Comparison of ENCODE assay signal across 26 cellular contexts in the genomic region with DNA sequence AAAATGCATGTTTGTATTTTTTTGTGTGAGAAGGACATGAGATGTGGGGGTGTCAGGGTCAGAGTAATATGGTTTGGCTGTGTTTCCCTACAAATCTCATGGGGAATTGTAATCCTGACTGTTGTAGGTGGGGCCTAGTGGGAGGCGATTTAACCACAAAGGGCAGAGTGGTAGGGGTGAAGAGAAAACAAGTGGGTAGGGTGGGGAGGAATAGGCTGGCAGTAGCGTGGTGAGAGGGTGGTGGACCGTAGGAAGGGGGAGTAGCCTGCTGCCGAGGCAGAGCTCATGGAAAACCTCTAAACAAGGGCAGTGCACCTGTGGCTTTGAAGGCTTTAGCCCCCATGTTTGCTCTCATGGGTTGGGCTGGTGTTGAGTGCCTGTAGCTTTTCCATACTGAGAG.
"Had no signal": no experiment of that assay in that cellular context is flagged by ENCODE, and none has a peak within 500 bp of the region (broad histone marks: within the 10 kb centered on the region; RNA-seq: fewer than 3 reads in every experiment).

No MANE protein-coding gene starts in this region.

- H3K27me3 ChIP-seq: adrenal gland, body of pancreas, esophagus squamous epithelium had no signal

- H3K4me1 ChIP-seq: adrenal gland, body of pancreas, esophagus squamous epithelium had no signal

- H3K4me3 ChIP-seq: adrenal gland, body of pancreas, esophagus squamous epithelium had no signal

- H3K27ac ChIP-seq: adrenal gland, body of pancreas, epithelial cell of prostate, esophagus squamous epithelium had no signal

- H3K9me3 ChIP-seq: adrenal gland, body of pancreas, esophagus squamous epithelium had no signal

- DNase-seq: activated CD4-positive, alpha-beta memory T cell treated with anti-CD3 and anti-CD28 coated beads, Interleukin-2, amount 10 ng/mL, durations not matched to agents 7 days and 5 days; activated CD4-positive, alpha-beta T cell treated with anti-CD3 and anti-CD28 coated beads for 36 hours; activated CD4-positive, alpha-beta T cell treated with anti-CD3 and anti-CD28 coated beads, Interleukin-2, amount 10 ng/mL, durations not matched to agents 24 days and 14 days; activated CD4-positive, CD25-positive, alpha-beta regulatory T cell; activated CD4-positive, CD25-positive, alpha-beta regulatory T cell treated with anti-CD3 and anti-CD28 coated beads, Interleukin-2, amount 50 U/mL, for 72 hours; activated CD8-positive, alpha-beta memory T cell treated with anti-CD3 and anti-CD28 coated beads, Interleukin-2, amount 50 U/mL, for 48 hours; activated effector memory CD4-positive, alpha-beta T cell treated with anti-CD3 and anti-CD28 coated beads, Interleukin-2, amount 50 U/mL, for 16 hours; activated naive CD4-positive, alpha-beta T cell treated with anti-CD3 and anti-CD28 coated beads for 36 hours; activated naive CD8-positive, alpha-beta T cell treated with anti-CD3 and anti-CD28 coated beads for 36 hours; activated naive CD8-positive, alpha-beta T cell treated with anti-CD3 and anti-CD28 coated beads, Interleukin-2, amount 50 U/mL, for 24 hours; activated T-cell treated with anti-CD3 and anti-CD28 coated beads for 4 hours; activated T-cell treated with anti-CD3 and anti-CD28 coated beads, Interleukin-2, amount 50 U/mL, for 24 hours; activated T-cell treated with anti-CD3 and anti-CD28 coated beads, Interleukin-2, amount 50 U/mL, for 72 hours; adrenal gland; amygdala; aorta; body of pancreas; caudate nucleus; effector CD8-positive, alpha-beta T cell; esophagus squamous epithelium; foreskin fibroblast; head of caudate nucleus; T-helper 1 cell; T-helper 17 cell; T1000 had no signal

- ATAC-seq: activated CD4-positive, alpha-beta T cell treated with anti-CD3 and anti-CD28 coated beads for 36 hours; activated naive CD8-positive, alpha-beta T cell treated with anti-CD3 and anti-CD28 coated beads, Interleukin-2, amount 50 U/mL, for 24 hours; activated T-cell treated with anti-CD3 and anti-CD28 coated beads, Interleukin-2, amount 50 U/mL, for 72 hours; body of pancreas; T-helper 17 cell had no signal

- H3K36me3 ChIP-seq: adrenal gland, esophagus squamous epithelium had no signal
